Comparison of ENCODE assay signal across 13 cellular contexts in the genomic region with DNA sequence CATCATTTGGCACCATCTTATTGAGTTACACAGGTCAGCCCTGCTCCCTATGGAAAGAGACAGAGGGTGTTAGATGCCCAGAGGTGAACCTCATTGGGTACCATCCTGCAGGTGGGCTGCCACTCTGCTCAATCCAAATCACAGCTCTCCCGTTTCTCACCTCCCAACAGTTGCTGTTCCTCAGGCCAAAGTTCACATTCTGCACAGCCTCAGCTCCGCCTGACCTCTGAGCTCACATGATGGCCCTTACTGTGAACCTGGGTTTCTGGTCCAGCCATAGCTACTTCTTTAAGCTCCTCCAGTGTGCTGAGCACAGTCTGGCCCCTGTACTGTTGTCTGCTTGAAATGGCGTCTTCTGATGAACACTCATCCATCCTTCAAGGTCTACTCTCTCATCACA.
"Had no signal": no experiment of that assay in that cellular context is flagged by ENCODE, and none has a peak within 500 bp of the region (broad histone marks: within the 10 kb centered on the region; RNA-seq: fewer than 3 reads in every experiment).

No MANE protein-coding gene starts in this region.

- H3K9me3 Mint-ChIP-seq: neural progenitor cell had no signal

- H3K27ac ChIP-seq: ascending aorta, heart right ventricle, left lung, neural progenitor cell, thyroid gland, uterus had no signal

- H3K27me3 ChIP-seq: ascending aorta, heart right ventricle, left lung, neural progenitor cell, pancreas, thyroid gland, uterus had no signal

- H3K36me3 ChIP-seq: ascending aorta, left lung, neural progenitor cell, pancreas, thyroid gland, uterus had no signal

- H3K27ac Mint-ChIP-seq: activated naive CD8-positive, alpha-beta T cell treated with anti-CD3 and anti-CD28 coated beads, Interleukin-2, amount 50 U/mL, for 24 hours; neural progenitor cell; T-cell had no signal

- H3K4me3 ChIP-seq: ascending aorta, heart right ventricle, left lung, neural progenitor cell, pancreas, thyroid gland, uterus had no signal

- H2AFZ ChIP-seq: neural progenitor cell had no signal

- DNase-seq: activated CD4-positive, alpha-beta T cell treated with anti-CD3 and anti-CD28 coated beads, Interleukin-2, amount 50 U/mL, for 4 hours; activated naive CD8-positive, alpha-beta T cell treated with anti-CD3 and anti-CD28 coated beads, Interleukin-2, amount 50 U/mL, for 24 hours; activated T-cell treated with anti-CD3 and anti-CD28 coated beads, Interleukin-2, amount 50 U/mL, for 48 hours; heart right ventricle; islet precursor cell; left lung; pancreas; stimulated activated CD4-positive, alpha-beta T cell treated with anti-CD3 and anti-CD28 coated beads, Interleukin-4, amount 100 ng/mL, for 24 hours; T-cell; thyroid gland; uterus had no signal

- ATAC-seq: activated naive CD8-positive, alpha-beta T cell treated with anti-CD3 and anti-CD28 coated beads, Interleukin-2, amount 50 U/mL, for 24 hours; left lung; pancreas; T-cell had no signal

- H3K4me3 Mint-ChIP-seq: activated naive CD8-positive, alpha-beta T cell treated with anti-CD3 and anti-CD28 coated beads, Interleukin-2, amount 50 U/mL, for 24 hours; neural progenitor cell had no signal

- H3K9me3 ChIP-seq: ascending aorta, heart right ventricle, left lung, pancreas, thyroid gland, uterus had no signal

- H3K36me3 Mint-ChIP-seq: neural progenitor cell had no signal

- H3K9ac ChIP-seq: neural progenitor cell had no signal

- H3K4me2 ChIP-seq: neural progenitor cell had no signal

- H3K4me1 ChIP-seq: neural progenitor cell had no signal
